In genomic region chr3:43649365-43649968, GRCh38 we compare ENCODE assay signal across 20 cellular contexts. TPM values are rescaled to one million over a fixed set of nuclear protein-coding genes. Genes with fewer than 3 reads are reported as not detected.
A peak's percentile ranks its signal among the peaks of the same experiment; 100 is the strongest.
DNase-seq lines count a peak whose midpoint lies in the region; ATAC-seq and TF ChIP-seq lines count a peak whose summit lies in the region.
"Had no signal": no experiment of that assay in that cellular context is flagged by ENCODE, and none has a peak within 500 bp of the region (broad histone marks: within the 10 kb centered on the region; RNA-seq: fewer than 3 reads in every experiment).

No MANE protein-coding gene starts in this region.

- H3K27me3 Mint-ChIP-seq in GM23338 (ENCODE audit: insufficient read depth, low read depth, poor library complexity), result peaks cover 8% of the 10 kb centered on the region
- peaks cover 18 to 20% of the 10 kb centered on the region in 2 donors for H3K27me3 Mint-ChIP-seq in T-cell
- peaks cover 19% of the 10 kb centered on the region for H3K27me3 Mint-ChIP-seq in stimulated activated naive CD8-positive, alpha-beta T cell treated with anti-CD3 and anti-CD28 coated beads, Interleukin-15, amount 100 ng/mL, for 72 hours
- H3K27me3 Mint-ChIP-seq: IgD-negative memory B cell had no signal

- no peaks in the 10 kb centered on the region for H3K9me3 Mint-ChIP-seq in GM23338
- no peaks in the 10 kb centered on the region for H3K9me3 Mint-ChIP-seq in T-cell
- no peaks in the 10 kb centered on the region for H3K9me3 Mint-ChIP-seq in stimulated activated naive CD8-positive, alpha-beta T cell treated with anti-CD3 and anti-CD28 coated beads, Interleukin-15, amount 100 ng/mL, for 72 hours
- H3K9me3 Mint-ChIP-seq: activated naive CD8-positive, alpha-beta T cell treated with anti-CD3 and anti-CD28 coated beads for 36 hours; IgD-negative memory B cell had no signal

- H3K27ac Mint-ChIP-seq in GM23338, result no peak overlapping the region
- H3K27ac Mint-ChIP-seq in T-cell, result no peak overlapping the region
- H3K27ac Mint-ChIP-seq in stimulated activated naive CD8-positive, alpha-beta T cell treated with anti-CD3 and anti-CD28 coated beads, Interleukin-15, amount 100 ng/mL, for 72 hours, result no peak overlapping the region
- H3K27ac Mint-ChIP-seq: activated naive CD8-positive, alpha-beta T cell treated with anti-CD3 and anti-CD28 coated beads for 36 hours; IgD-negative memory B cell had no signal

- no peaks in the 10 kb centered on the region for H3K79me2 ChIP-seq in GM23338 (replicated peaks; ENCODE audit: insufficient read depth)

- peaks cover 33% of the 10 kb centered on the region for H3K4me1 Mint-ChIP-seq in GM23338
- peaks cover 0 to 2% (median 0%) of the 10 kb centered on the region in 3 donors for H3K4me1 Mint-ChIP-seq in T-cell
- no peaks in the 10 kb centered on the region for H3K4me1 Mint-ChIP-seq in stimulated activated naive CD8-positive, alpha-beta T cell treated with anti-CD3 and anti-CD28 coated beads, Interleukin-15, amount 100 ng/mL, for 72 hours
- H3K4me1 Mint-ChIP-seq: activated naive CD8-positive, alpha-beta T cell treated with anti-CD3 and anti-CD28 coated beads for 36 hours had no signal

- TF ChIP-seq CTCF in GM23338 (conservative IDR thresholded peaks at IDR 0.05; ENCODE audit: low read depth in 2 of 2) (no peak), psoas muscle (IDR thresholded peaks at IDR 0.05) (no peak)

- no peak overlapping the region for H3K4me2 ChIP-seq in GM23338

- H3K36me3 Mint-ChIP-seq in GM23338 (ENCODE audit: low read depth), result peaks cover 3% of the 10 kb centered on the region; the same call in 1 of the 3 replicates
- H3K36me3 Mint-ChIP-seq in T-cell, result no peaks in the 10 kb centered on the region
- H3K36me3 Mint-ChIP-seq: activated naive CD8-positive, alpha-beta T cell treated with anti-CD3 and anti-CD28 coated beads for 36 hours had no signal

- H3K9me3 ChIP-seq in iPS-15b (ENCODE audit: control insufficient read depth, insufficient read depth, low read length), result no peaks in the 10 kb centered on the region
- no peaks in the 10 kb centered on the region for H3K9me3 ChIP-seq in psoas muscle
- H3K9me3 ChIP-seq: BE2C had no signal

- H3K36me3 ChIP-seq in GM23338 (ENCODE audit: insufficient read depth) (no peaks in the 10 kb centered on the region), iPS-15b (ENCODE audit: control insufficient read depth, insufficient read depth, low read length) (no peaks in the 10 kb centered on the region), psoas muscle (ENCODE audit: insufficient read depth in 1 of 2, low read depth in 1 of 2) (no peaks in the 10 kb centered on the region)
- H3K36me3 ChIP-seq: BE2C had no signal

- no peaks in the 10 kb centered on the region for H3F3A ChIP-seq in GM23338 (replicated peaks; ENCODE audit: low read depth)

- H3K27me3 ChIP-seq in GM23338 (ENCODE audit: insufficient read depth), result no peaks in the 10 kb centered on the region
- H3K27me3 ChIP-seq in iPS-15b (ENCODE audit: control insufficient read depth, insufficient read depth, low read length), result no peaks in the 10 kb centered on the region
- H3K27me3 ChIP-seq in psoas muscle (ENCODE audit: insufficient read depth in 3 of 3, low read length in 2 of 3), result no peaks in the 10 kb centered on the region
- H3K27me3 ChIP-seq: BE2C had no signal

- POLR2A ChIA-PET in T-cell (lab: Charles Lee), result no interaction called here

- WGBS in psoas muscle, 3 donors, result 8 to 16% (median 9%) methylated on average over 6 of the region's 6 CpGs

- intact Hi-C loops in psoas muscle (cut with DNase I), result no loop called here

- CTCF ChIA-PET in T-cell (lab: Charles Lee), result no interaction called here

- peaks cover 10% of the 10 kb centered on the region; the same call in 1 of the 2 replicates for H3K4me1 ChIP-seq in GM23338 (ENCODE audit: insufficient read depth)
- H3K4me1 ChIP-seq in iPS-15b (ENCODE audit: control insufficient read depth, insufficient read depth, low read length), result peaks cover 7% of the 10 kb centered on the region
- H3K4me1 ChIP-seq in psoas muscle, result peaks cover 5% of the 10 kb centered on the region
- H3K4me1 ChIP-seq: BE2C had no signal

- DNase-seq in GM23338 (ENCODE audit: low spot score), result peak; percentile 37
- peak in 1 of 34 experiments; percentile 2 for DNase-seq in T-cell
- no peak for DNase-seq in psoas muscle
- no peak for DNase-seq in effector CD8-positive, alpha-beta T cell (lab: John Stamatoyannopoulos, UW)
- no peak for DNase-seq in stimulated activated naive CD8-positive, alpha-beta T cell treated with anti-CD3 and anti-CD28 coated beads, Interleukin-15, amount 100 ng/mL, for 72 hours
- DNase-seq in T1000 (lab: John Stamatoyannopoulos, UW), result no peak
- DNase-seq: activated CD8-positive, alpha-beta memory T cell treated with anti-CD3 and anti-CD28 coated beads, Interleukin-2, amount 50 U/mL, for 48 hours; activated naive CD8-positive, alpha-beta T cell treated with anti-CD3 and anti-CD28 coated beads for 36 hours; BE2C; DMS53; hippocampal formation; NCI-H1092 treated with DMSO at 0.1 percent for 48 hours; NCI-H2171 treated with DMSO at 0.1 percent for 48 hours had no signal

- H3K27ac ChIP-seq in GM23338 (ENCODE audit: low read depth) (no peak overlapping the region), psoas muscle (no peak overlapping the region)
- H3K27ac ChIP-seq: SK-N-MC, skin epidermis had no signal

- H3K4me3 ChIP-seq in GM23338 (no peak overlapping the region), iPS-15b (ENCODE audit: low read depth, low read length) (peak overlapping the region; percentile 24), psoas muscle (peak overlapping the region; percentile 58)
- H3K4me3 ChIP-seq: lung, SK-N-MC, skin epidermis had no signal

- peak overlapping the region; percentile 49; the same call in 1 of the 2 replicates for H2AFZ ChIP-seq in GM23338

- no peaks in the 10 kb centered on the region for H4K20me1 ChIP-seq in GM23338 (replicated peaks; ENCODE audit: insufficient read depth)

- H3K9me2 ChIP-seq in GM23338 (ENCODE audit: insufficient read depth), result no peaks in the 10 kb centered on the region

- ATAC-seq in GM23338 (peak; percentile 83), T-cell (replicated peaks in 1 of 4) (peak in 1 of 4 experiments; percentile 23), psoas muscle (peak in 3 of 4 donors; percentile 64 to 77 (median 73)), HG03520 (IDR thresholded peaks at IDR 0.05; ENCODE audit: unreplicated experiment) (no peak)
- no peak for ATAC-seq in stimulated activated naive CD8-positive, alpha-beta T cell treated with anti-CD3 and anti-CD28 coated beads, Interleukin-15, amount 100 ng/mL, for 72 hours

- H3K4me3 Mint-ChIP-seq in GM23338 (no peak overlapping the region), T-cell (peak overlapping the region in 2 of 3 donors; percentile 9 to 39)
- H3K4me3 Mint-ChIP-seq in stimulated activated naive CD8-positive, alpha-beta T cell treated with anti-CD3 and anti-CD28 coated beads, Interleukin-15, amount 100 ng/mL, for 72 hours, result no peak overlapping the region
- H3K4me3 Mint-ChIP-seq: activated naive CD8-positive, alpha-beta T cell treated with anti-CD3 and anti-CD28 coated beads for 36 hours; neural crest cell had no signal

- H3K9ac ChIP-seq in iPS-15b (ENCODE audit: low read depth, low read length), result peak overlapping the region; percentile 13

TF ChIP-seq in GM23338, 12 proteins besides CTCF, POLR2A, EP300 and RAD21:
- no peak for TF ChIP-seq EZH2 (IDR thresholded peaks at IDR 0.05; ENCODE audit: low read depth, unreplicated experiment)

RNA-seq across cellular contexts. Expression of gene ANO10, which starts 27.7 kb away (rescaled TPM):
- 34.6 and 48.1 TPM in 2 replicates for total RNA-seq in GM23338 (2014; rRNA removed; shearing (Covaris generic))
- polyA plus RNA-seq in GM23338 (2016; fragmentation: Nextera tagmentation; extraction: Ambion mirVana) (20.6 and 29.2 TPM in 2 replicates), psoas muscle (10 to 100 TPM; 11.4 to 16.6 (median 12.0) TPM)
- total RNA-seq in T-cell (10 to 100 TPM in 2 of 5 donors, 1 to 10 TPM in 3; 8.4 to 12.3 (median 9.4) TPM), psoas muscle (10 to 100 TPM; 10.3 to 18.8 (median 14.6) TPM)

RNA-seq across cellular contexts. Expression of gene ABHD5, which starts 41.3 kb away (rescaled TPM):
- 12.1 and 12.7 TPM in 2 replicates for total RNA-seq in GM23338 (2014; rRNA removed; shearing (Covaris generic))
- 11.5 and 12.3 TPM in 2 replicates for polyA plus RNA-seq in GM23338 (2016; fragmentation: Nextera tagmentation; extraction: Ambion mirVana)
- total RNA-seq in T-cell, result 1 to 10 TPM; 5.3 to 9.2 (median 8.2) TPM
- total RNA-seq in psoas muscle, result 10 to 100 TPM; 19.9 to 38.2 (median 25.7) TPM
- 10 to 100 TPM; 16.1 to 69.4 (median 32.0) TPM for polyA plus RNA-seq in psoas muscle

Comparison
In these comparisons a context has a peak if more than half of its experiments do, and no peak if none do; other contexts are left out.
1. ATAC-seq: peak in GM23338 (single experiment) and psoas muscle (3 of 4); none in HG03520 (single experiment) and stimulated activated naive CD8-positive, alpha-beta T cell treated with anti-CD3 and anti-CD28 coated beads, Interleukin-15, amount 100 ng/mL, for 72 hours (single experiment).
2. H3K4me3 Mint-ChIP-seq: peak in T-cell (2 of 3); none in GM23338 (single experiment) and stimulated activated naive CD8-positive, alpha-beta T cell treated with anti-CD3 and anti-CD28 coated beads, Interleukin-15, amount 100 ng/mL, for 72 hours (0 of 2).